8 cellular contexts compared by ENCODE assay signal in genomic region chr11:62573006-62573591, GRCh38. TPM values are rescaled to one million over a fixed set of nuclear protein-coding genes. Genes with fewer than 3 reads are reported as not detected.
A peak's percentile ranks its signal among the peaks of the same experiment; 100 is the strongest.
DNase-seq lines count a peak whose midpoint lies in the region; ATAC-seq and TF ChIP-seq lines count a peak whose summit lies in the region.

No MANE protein-coding gene starts in this region.

- peak overlapping the region; percentile 80 to 94 (median 90) for H3K27ac ChIP-seq in BLaER1 treated with 17β-estradiol and CSF1 and Interleukin-3, amounts not matched to agents 10 nM and 100 nM
- H3K27ac ChIP-seq in HEK293 (ENCODE audit: extremely low read depth, low read depth, low read length), result peak overlapping the region; percentile 99
- peak overlapping the region; percentile 82 for H3K27ac ChIP-seq in WERI-Rb-1
- H3K27ac ChIP-seq in fibroblast of lung (ENCODE audit: insufficient read depth, low read length), result peak overlapping the region; percentile 81
- peak overlapping the region; percentile 81 for H3K27ac ChIP-seq in neutrophil

- DNase-seq in WERI-Rb-1, result no peak
- no peak for DNase-seq in fibroblast of lung (ENCODE audit: low read depth in 2 of 2)
- DNase-seq in GM10248 (ENCODE audit: extremely low spot score), result no peak

- no peak for TF ChIP-seq CTCF in HEK293 (tag by site-specific recombination; IDR thresholded peaks at IDR 0.05)
- TF ChIP-seq CTCF in WERI-Rb-1 (IDR thresholded peaks at IDR 0.05; ENCODE audit: low read depth, low read length), result no peak
- no peak for TF ChIP-seq CTCF in fibroblast of lung (conservative IDR thresholded peaks at IDR 0.05 in 1 of 2, IDR thresholded peaks at IDR 0.05 in 1 of 2; ENCODE audit: low read depth in 1 of 2, low read length in 2 of 2)
- TF ChIP-seq CTCF in neutrophil (IDR thresholded peaks at IDR 0.05), result no peak
- no peak for TF ChIP-seq CTCF in GM10248 (IDR thresholded peaks at IDR 0.05; ENCODE audit: control extremely low read depth, extremely low read depth, low read depth, missing control alignments)

- peaks cover 69 to 82% (median 75%) of the 10 kb centered on the region in 11 experiments for H3K36me3 ChIP-seq in BLaER1 treated with 17β-estradiol and CSF1 and Interleukin-3, amounts not matched to agents 10 nM and 100 nM
- H3K36me3 ChIP-seq in HEK293 (ENCODE audit: control insufficient read depth in 2 of 2, insufficient read depth in 1 of 2, low read length in 2 of 2), result peaks cover 26 to 88% of the 10 kb centered on the region in 2 experiments; a peak in 2 of 3 replicates
- H3K36me3 ChIP-seq in WERI-Rb-1, result peaks cover 74% of the 10 kb centered on the region
- peaks cover 12% of the 10 kb centered on the region for H3K36me3 ChIP-seq in fibroblast of lung (ENCODE audit: control insufficient read depth, insufficient read depth, low read length)
- peaks cover 47% of the 10 kb centered on the region for H3K36me3 ChIP-seq in neutrophil

- peaks cover 63% of the 10 kb centered on the region for H3K79me2 ChIP-seq in fibroblast of lung (ENCODE audit: control insufficient read depth, insufficient read depth, low read length)

- peaks cover 44 to 79% (median 58%) of the 10 kb centered on the region in 10 experiments for H3K4me1 ChIP-seq in BLaER1 treated with 17β-estradiol and CSF1 and Interleukin-3, amounts not matched to agents 10 nM and 100 nM
- H3K4me1 ChIP-seq in HEK293 (ENCODE audit: control insufficient read depth, insufficient read depth, low read length) (no peaks in the 10 kb centered on the region), fibroblast of lung (ENCODE audit: control insufficient read depth, extremely low read depth, insufficient read depth, low read length) (peaks cover 13% of the 10 kb centered on the region), neutrophil (ENCODE audit: control insufficient read depth in 1 of 2, insufficient read depth in 1 of 2, low read depth in 1 of 2, low read length in 1 of 2) (peaks cover 37% of the 10 kb centered on the region in 2 experiments)

- POLR2A ChIA-PET in HEK293 (lab: Yijun Ruan, JAX) (interaction anchor here (0.6 to 2.8 kb wide), 53 partner anchors 9 to 1612 kb away, joined by 3 to 113 read pairs (median 6); partner anchors contain the start of genes AHNAK, B3GAT3, C11orf98 and CSKMT), GM10248 (lab: Yijun Ruan, JAX) (interaction anchor here (0.6 to 4.2 kb wide), 22 partner anchors 8 to 1214 kb away, joined by 3 to 87 read pairs (median 5); partner anchors contain the start of genes C11orf98, CSKMT, HNRNPUL2 and LBHD1)

- H3K27me3 ChIP-seq in BLaER1 treated with 17β-estradiol and CSF1 and Interleukin-3, amounts not matched to agents 10 nM and 100 nM, result no peaks in the 10 kb centered on the region
- H3K27me3 ChIP-seq in WERI-Rb-1 (ENCODE audit: insufficient read depth, low read depth, severe bottlenecking), result no peaks in the 10 kb centered on the region
- H3K27me3 ChIP-seq in fibroblast of lung (ENCODE audit: control insufficient read depth, insufficient read depth, low read length), result no peaks in the 10 kb centered on the region
- no peaks in the 10 kb centered on the region for H3K27me3 ChIP-seq in neutrophil

- H2AFZ ChIP-seq in fibroblast of lung (ENCODE audit: low read length), result peak overlapping the region; percentile 71

- H3K4me3 ChIP-seq in BLaER1 treated with 17β-estradiol and CSF1 and Interleukin-3, amounts not matched to agents 10 nM and 100 nM, result peak overlapping the region; percentile 82 to 100 (median 94)
- H3K4me3 ChIP-seq in HEK293 (ENCODE audit: low read depth, low read length) (peak overlapping the region; percentile 90), WERI-Rb-1 (ENCODE audit: low read depth, low read length) (peak overlapping the region; percentile 100), fibroblast of lung (replicated peaks in 1 of 4; ENCODE audit: control extremely low read depth in 1 of 4, insufficient read depth in 1 of 4, low read depth in 3 of 4, low read length in 4 of 4) (peak overlapping the region; percentile 96 to 99 (median 99)), neutrophil (ENCODE audit: low read depth in 1 of 2, low read length in 1 of 2) (peak overlapping the region; percentile 95 to 98)

- peak overlapping the region; percentile 92 to 99 (median 96) for H3K4me2 ChIP-seq in BLaER1 treated with 17β-estradiol and CSF1 and Interleukin-3, amounts not matched to agents 10 nM and 100 nM
- peak overlapping the region; percentile 89 for H3K4me2 ChIP-seq in fibroblast of lung (ENCODE audit: extremely low read depth, insufficient read depth, low read length)

- no peak for TF ChIP-seq POLR2A in GM18505 (IDR thresholded peaks at IDR 0.05; ENCODE audit: borderline replicate concordance, extremely low read depth, insufficient read depth, insufficient read length)

- CTCF ChIA-PET in HEK293 (lab: Yijun Ruan, JAX) (interaction anchor here (1.0 to 1.6 kb wide), 7 partner anchors 12 to 148 kb away, joined by 3 to 13 read pairs (median 4); partner anchors contain the start of gene TUT1), GM10248 (lab: Yijun Ruan, JAX) (interaction anchor here (0.7 to 4.7 kb wide), 6 partner anchors 10 to 149 kb away, joined by 3 to 52 read pairs (median 4); no protein-coding TSS in a partner anchor)

- ATAC-seq in GM19452 (IDR thresholded peaks at IDR 0.05; ENCODE audit: unreplicated experiment) (no peak), GM18505 (IDR thresholded peaks at IDR 0.05; ENCODE audit: unreplicated experiment) (no peak)

- H3K9me3 ChIP-seq in BLaER1 treated with 17β-estradiol and CSF1 and Interleukin-3, amounts not matched to agents 10 nM and 100 nM (replicated peaks in 1 of 11), result no peaks in the 10 kb centered on the region
- no peaks in the 10 kb centered on the region for H3K9me3 ChIP-seq in HEK293 (ENCODE audit: control insufficient read depth, insufficient read depth, low read depth, low read length)
- no peaks in the 10 kb centered on the region for H3K9me3 ChIP-seq in WERI-Rb-1 (ENCODE audit: severe bottlenecking)
- no peaks in the 10 kb centered on the region for H3K9me3 ChIP-seq in fibroblast of lung (ENCODE audit: control insufficient read depth, insufficient read depth, low read depth, low read length)
- no peaks in the 10 kb centered on the region for H3K9me3 ChIP-seq in neutrophil

- peaks cover 41 to 54% (median 49%) of the 10 kb centered on the region in 11 experiments; a peak in 21 of 22 replicates for H4K20me1 ChIP-seq in BLaER1 treated with 17β-estradiol and CSF1 and Interleukin-3, amounts not matched to agents 10 nM and 100 nM
- H4K20me1 ChIP-seq in fibroblast of lung (ENCODE audit: control insufficient read depth, extremely low read depth, insufficient read depth, low read length), result no peaks in the 10 kb centered on the region

- peak overlapping the region; percentile 92 to 98 (median 95) for H3K9ac ChIP-seq in BLaER1 treated with 17β-estradiol and CSF1 and Interleukin-3, amounts not matched to agents 10 nM and 100 nM
- peak overlapping the region; percentile 81 for H3K9ac ChIP-seq in fibroblast of lung (ENCODE audit: insufficient read depth, low read length)

TF ChIP-seq in HEK293, 187 proteins besides CTCF, POLR2A, EP300 and RAD21 (continues in another document):
- TF ChIP-seq ZNF335 (tag by site-specific recombination; conservative IDR thresholded peaks at IDR 0.05), result 0 out of 2 replicates have a peak, but pooled peaks have one; percentile 17
- no peak for TF ChIP-seq ZBTB10 (tag by site-specific recombination; IDR thresholded peaks at IDR 0.05)
- TF ChIP-seq ZBTB17 (tag by site-specific recombination; IDR thresholded peaks at IDR 0.05), result peak; percentile 42; the same call in 1 of the 2 replicates

RNA-seq across cellular contexts. Expression of gene EEF1G, which starts 0.6 kb away (rescaled TPM):
- total RNA-seq in fibroblast of lung, result 1,405 and 1,825 TPM in 2 replicates
- 1,308 and 1,333 TPM in 2 replicates for polyA plus RNA-seq in fibroblast of lung
- 1,642 and 1,675 TPM in 2 replicates for polyA plus RNA-seq in fibroblast of lung (2012)
- 2,187 and 2,476 TPM in 2 replicates for polyA minus RNA-seq in fibroblast of lung (ENCODE audit: low replicate concordance)

RNA-seq across cellular contexts. Expression of gene TUT1, which starts 18.2 kb away (rescaled TPM):
- total RNA-seq in fibroblast of lung, result 6.9 and 7.8 TPM in 2 replicates
- 5.5 and 6.8 TPM in 2 replicates for polyA plus RNA-seq in fibroblast of lung
- polyA plus RNA-seq in fibroblast of lung (2012), result 7.1 and 9.5 TPM in 2 replicates
- polyA minus RNA-seq in fibroblast of lung (ENCODE audit: low replicate concordance), result 5.9 and 7.1 TPM in 2 replicates

RNA-seq across cellular contexts. Expression of gene AHNAK, which starts 26.5 kb away (rescaled TPM):
- 396 and 762 TPM in 2 replicates for total RNA-seq in fibroblast of lung
- polyA plus RNA-seq in fibroblast of lung, result 209 and 220 TPM in 2 replicates
- polyA plus RNA-seq in fibroblast of lung (2012), result 281 and 392 TPM in 2 replicates
- 340 and 357 TPM in 2 replicates for polyA minus RNA-seq in fibroblast of lung (ENCODE audit: low replicate concordance)

RNA-seq across cellular contexts. Expression of gene MTA2, which starts 28.6 kb away (rescaled TPM):
- 117 and 124 TPM in 2 replicates for total RNA-seq in fibroblast of lung
- polyA plus RNA-seq in fibroblast of lung, result 31.4 and 33.6 TPM in 2 replicates
- 65.0 and 77.5 TPM in 2 replicates for polyA plus RNA-seq in fibroblast of lung (2012)
- 73.0 and 89.7 TPM in 2 replicates for polyA minus RNA-seq in fibroblast of lung (ENCODE audit: low replicate concordance)

RNA-seq across cellular contexts. Expression of gene EML3, which starts 39.5 kb away (rescaled TPM):
- total RNA-seq in fibroblast of lung, result 17.5 and 20.5 TPM in 2 replicates
- 17.8 and 22.6 TPM in 2 replicates for polyA plus RNA-seq in fibroblast of lung
- polyA plus RNA-seq in fibroblast of lung (2012), result 27.5 and 34.0 TPM in 2 replicates
- 37.1 and 108 TPM in 2 replicates for polyA minus RNA-seq in fibroblast of lung (ENCODE audit: low replicate concordance)
